ENCODE assay signal across 13 cellular contexts in genomic region chr5:133524597-133524996, GRCh38.
A peak's percentile ranks its signal among the peaks of the same experiment; 100 is the strongest.
DNase-seq lines count a peak whose midpoint lies in the region; TF ChIP-seq lines count a peak whose summit lies in the region.
"Had no signal": no experiment of that assay in that cellular context is flagged by ENCODE, and none has a peak within 500 bp of the region (broad histone marks: within the 10 kb centered on the region; RNA-seq: fewer than 3 reads in every experiment).

No MANE protein-coding gene starts in this region.

- H3K36me3 Mint-ChIP-seq in endodermal cell (ENCODE audit: low read depth): no peaks in the 10 kb centered on the region
- H3K36me3 Mint-ChIP-seq: CD4-positive, CD25-positive, alpha-beta regulatory T cell had no signal

- H3K4me3 Mint-ChIP-seq in endodermal cell: no peak overlapping the region
- H3K4me3 Mint-ChIP-seq: CD4-positive, CD25-positive, alpha-beta regulatory T cell had no signal

- H3K4me2 ChIP-seq in parathyroid adenoma (ENCODE audit: low read length): no peak overlapping the region
- H3K4me2 ChIP-seq in hepatocyte: no peak overlapping the region
- H3K4me2 ChIP-seq: BLaER1 treated with 17β-estradiol and CSF1 and Interleukin-3, amounts not matched to agents 10 nM and 100 nM had no signal

- POLR2A ChIA-PET in HEK293 (lab: Yijun Ruan, JAX): no interaction called here

- TF ChIP-seq POLR2A in prostate gland (IDR thresholded peaks at IDR 0.05): no peak

- DNase-seq in NCI-H748 (lab: John Stamatoyannopoulos, UW; ENCODE audit: unreplicated experiment) (peak; percentile 16), NCI-H748 treated with DMSO at 0.1 percent for 48 hours (lab: John Stamatoyannopoulos, UW) (no peak), endodermal cell (no peak), NOMO-1 treated with DMSO at 0.1 percent for 48 hours (lab: John Stamatoyannopoulos, UW; ENCODE audit: unreplicated experiment) (no peak), hepatocyte (ENCODE audit: low spot score) (no peak), prostate gland (ENCODE audit: low spot score) (no peak)
- DNase-seq: ACHN; CD4-positive, CD25-positive, alpha-beta regulatory T cell; DMS53; GF-D8 had no signal

- 89% methylated on average over 6 of the region's 6 CpGs; no CpG with 5 or more reads in 1 of the 2 experiments for WGBS in endodermal cell (ENCODE audit: insufficient coverage in 1 of 2, insufficient read length in 1 of 2), 2 experiments
- WGBS in hepatocyte (ENCODE audit: low lambda C conversion rate, missing lambda C conversion rate): 94% methylated on average over 6 of the region's 6 CpGs
- WGBS in prostate gland: 97% methylated on average over 6 of the region's 6 CpGs

- H2AFZ ChIP-seq in parathyroid adenoma (peak overlapping the region; percentile 58), hepatocyte (no peak overlapping the region)

- peaks cover 10% of the 10 kb centered on the region for H3K4me1 ChIP-seq in HEK293 (ENCODE audit: control insufficient read depth, insufficient read depth, low read length)
- peaks cover 11% of the 10 kb centered on the region for H3K4me1 ChIP-seq in endodermal cell (ENCODE audit: control insufficient read depth, insufficient read depth, low read length)
- H3K4me1 ChIP-seq in parathyroid adenoma: peaks cover 39% of the 10 kb centered on the region
- no peaks in the 10 kb centered on the region for H3K4me1 ChIP-seq in hepatocyte (ENCODE audit: insufficient read depth)
- H3K4me1 ChIP-seq in prostate gland (replicated peaks): no peaks in the 10 kb centered on the region
- H3K4me1 ChIP-seq: BLaER1 treated with 17β-estradiol and CSF1 and Interleukin-3, amounts not matched to agents 10 nM and 100 nM had no signal

- H3K27me3 Mint-ChIP-seq in endodermal cell (ENCODE audit: insufficient read depth): peaks cover 58% of the 10 kb centered on the region

- H3K9ac ChIP-seq in endodermal cell (ENCODE audit: extremely low read depth, low read length, poor library complexity, severe bottlenecking) (no peak overlapping the region), parathyroid adenoma (no peak overlapping the region)
- H3K9ac ChIP-seq: BLaER1 treated with 17β-estradiol and CSF1 and Interleukin-3, amounts not matched to agents 10 nM and 100 nM had no signal

- peaks cover 35% of the 10 kb centered on the region for H3K4me1 Mint-ChIP-seq in endodermal cell
- H3K4me1 Mint-ChIP-seq: CD4-positive, CD25-positive, alpha-beta regulatory T cell had no signal

- H3K27me3 ChIP-seq in endodermal cell (ENCODE audit: control insufficient read depth, insufficient read depth, low read length, poor library complexity, severe bottlenecking) (peaks cover 11% of the 10 kb centered on the region), parathyroid adenoma (ENCODE audit: control insufficient read depth, insufficient read depth, low read length) (no peaks in the 10 kb centered on the region), hepatocyte (no peaks in the 10 kb centered on the region), prostate gland (replicated peaks; ENCODE audit: insufficient read depth) (no peaks in the 10 kb centered on the region)
- H3K27me3 ChIP-seq: BLaER1 treated with 17β-estradiol and CSF1 and Interleukin-3, amounts not matched to agents 10 nM and 100 nM had no signal

- H3K9me3 ChIP-seq in HEK293 (ENCODE audit: control insufficient read depth, insufficient read depth, low read depth, low read length) (no peaks in the 10 kb centered on the region), endodermal cell (ENCODE audit: control insufficient read depth, low read length) (no peaks in the 10 kb centered on the region), parathyroid adenoma (ENCODE audit: control insufficient read depth, low read length) (no peaks in the 10 kb centered on the region), hepatocyte (ENCODE audit: low read depth) (no peaks in the 10 kb centered on the region), prostate gland (no peaks in the 10 kb centered on the region)
- H3K9me3 ChIP-seq: BLaER1 treated with 17β-estradiol and CSF1 and Interleukin-3, amounts not matched to agents 10 nM and 100 nM had no signal

- no peaks in the 10 kb centered on the region for H4K20me1 ChIP-seq in hepatocyte (ENCODE audit: insufficient read depth, poor library complexity, severe bottlenecking)
- H4K20me1 ChIP-seq: BLaER1 treated with 17β-estradiol and CSF1 and Interleukin-3, amounts not matched to agents 10 nM and 100 nM had no signal

- H3K9me3 Mint-ChIP-seq in endodermal cell: no peaks in the 10 kb centered on the region

- no peaks in the 10 kb centered on the region for H3K36me3 ChIP-seq in HEK293 (ENCODE audit: control insufficient read depth in 2 of 2, insufficient read depth in 1 of 2, low read length in 2 of 2)
- H3K36me3 ChIP-seq in endodermal cell (ENCODE audit: control insufficient read depth, insufficient read depth, low read length): no peaks in the 10 kb centered on the region
- no peaks in the 10 kb centered on the region for H3K36me3 ChIP-seq in parathyroid adenoma (ENCODE audit: control insufficient read depth, insufficient read depth, low read length)
- H3K36me3 ChIP-seq in hepatocyte (replicated peaks; ENCODE audit: insufficient read depth, low read depth): no peaks in the 10 kb centered on the region
- H3K36me3 ChIP-seq in prostate gland: no peaks in the 10 kb centered on the region
- H3K36me3 ChIP-seq: BLaER1 treated with 17β-estradiol and CSF1 and Interleukin-3, amounts not matched to agents 10 nM and 100 nM had no signal

- TF ChIP-seq CTCF in HEK293 (tag by site-specific recombination; IDR thresholded peaks at IDR 0.05): no peak
- no peak for TF ChIP-seq CTCF in endodermal cell (conservative IDR thresholded peaks at IDR 0.05)
- no peak for TF ChIP-seq CTCF in parathyroid adenoma (IDR thresholded peaks at IDR 0.05)
- TF ChIP-seq CTCF in hepatocyte (IDR thresholded peaks at IDR 0.05; ENCODE audit: poor library complexity): no peak
- no peak for TF ChIP-seq CTCF in prostate gland (IDR thresholded peaks at IDR 0.05)

- H3K4me3 ChIP-seq in HEK293 (ENCODE audit: low read depth, low read length): no peak overlapping the region
- H3K4me3 ChIP-seq in endodermal cell (ENCODE audit: low read length): no peak overlapping the region
- no peak overlapping the region for H3K4me3 ChIP-seq in parathyroid adenoma (ENCODE audit: low read depth, low read length)
- no peak overlapping the region for H3K4me3 ChIP-seq in hepatocyte
- H3K4me3 ChIP-seq in prostate gland: no peak overlapping the region
- H3K4me3 ChIP-seq: BLaER1 treated with 17β-estradiol and CSF1 and Interleukin-3, amounts not matched to agents 10 nM and 100 nM had no signal

- intact Hi-C loops in prostate gland (cut with DNase I): no loop called here

- H3K27ac ChIP-seq in HEK293 (ENCODE audit: extremely low read depth, low read depth, low read length): no peak overlapping the region
- H3K27ac ChIP-seq in endodermal cell (ENCODE audit: low read depth, low read length): peak overlapping the region; percentile 27
- H3K27ac ChIP-seq in parathyroid adenoma: peak overlapping the region; percentile 89
- H3K27ac ChIP-seq in hepatocyte: no peak overlapping the region
- no peak overlapping the region for H3K27ac ChIP-seq in prostate gland
- H3K27ac ChIP-seq: BLaER1 treated with 17β-estradiol and CSF1 and Interleukin-3, amounts not matched to agents 10 nM and 100 nM had no signal

- H3K79me2 ChIP-seq in parathyroid adenoma: no peaks in the 10 kb centered on the region
- H3K79me2 ChIP-seq in hepatocyte: no peaks in the 10 kb centered on the region

- no peaks in the 10 kb centered on the region for H3K9me2 ChIP-seq in hepatocyte (replicated peaks; ENCODE audit: insufficient read depth)

- H3K27ac Mint-ChIP-seq in endodermal cell: no peak overlapping the region
- H3K27ac Mint-ChIP-seq: CD4-positive, CD25-positive, alpha-beta regulatory T cell had no signal

- CTCF ChIA-PET in HEK293 (lab: Yijun Ruan, JAX): no interaction called here

TF ChIP-seq in HEK293, 187 proteins besides CTCF, POLR2A, EP300 and RAD21 (continues in another document):
- TF ChIP-seq ZNF211 (tag by site-specific recombination; IDR thresholded peaks at IDR 0.05; ENCODE audit: low read depth): no peak
- peak; percentile 64 for TF ChIP-seq ZIC2 (tag by site-specific recombination; IDR thresholded peaks at IDR 0.05)
- TF ChIP-seq ZNF37A (tag by site-specific recombination; IDR thresholded peaks at IDR 0.05): no peak
- TF ChIP-seq HOXC10 (CRISPR knock-in tag; IDR thresholded peaks at IDR 0.05): no peak
- TF ChIP-seq ZNF785 (tag by site-specific recombination; IDR thresholded peaks at IDR 0.05): no peak
- TF ChIP-seq SALL2 (tag by site-specific recombination; IDR thresholded peaks at IDR 0.05; ENCODE audit: borderline replicate concordance): no peak
- no peak for TF ChIP-seq ZNF239 (tag by site-specific recombination; IDR thresholded peaks at IDR 0.05)
- TF ChIP-seq EGR2 (tag by site-specific recombination; IDR thresholded peaks at IDR 0.05; ENCODE audit: low read depth): 0 out of 2 replicates have a peak, but pooled peaks have one; percentile 30
- TF ChIP-seq ZBTB10 (tag by site-specific recombination; IDR thresholded peaks at IDR 0.05): no peak
- TF ChIP-seq YY1 (tag by site-specific recombination; IDR thresholded peaks at IDR 0.05): no peak
- peak; percentile 33 for TF ChIP-seq ZFHX2 (tag by site-specific recombination; conservative IDR thresholded peaks at IDR 0.05)
- TF ChIP-seq WT1 (tag by site-specific recombination; IDR thresholded peaks at IDR 0.05): no peak

Comparison
In these comparisons a context has a peak if more than half of its experiments do, and no peak if none do; other contexts are left out.
1. H3K27ac ChIP-seq: peak in endodermal cell (single experiment) and parathyroid adenoma (single experiment); none in HEK293 (single experiment), hepatocyte (single experiment) and prostate gland (0 of 2).